In the genomic region with DNA sequence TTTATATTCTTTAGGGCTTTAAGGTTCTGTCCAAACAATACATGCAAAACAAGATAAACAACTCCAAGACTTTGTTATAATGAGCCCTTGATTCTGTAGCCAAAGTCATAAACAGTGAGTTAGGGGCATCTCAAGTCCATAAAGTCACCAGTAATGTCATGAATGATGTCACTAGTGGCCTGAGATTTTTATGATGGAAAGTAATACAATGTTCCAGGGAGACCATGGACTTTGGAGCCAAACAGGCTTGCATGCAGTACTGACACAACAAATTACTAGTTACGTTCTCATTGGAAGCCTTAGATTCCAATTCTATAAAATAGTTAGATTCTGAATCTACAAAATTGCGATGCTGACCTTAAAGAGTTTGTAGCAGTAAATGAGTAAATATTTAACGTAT, we compare ENCODE assay signal across 24 cellular contexts.
A peak's percentile ranks its signal among the peaks of the same experiment; 100 is the strongest.
DNase-seq lines count a peak whose midpoint lies in the region; TF ChIP-seq lines count a peak whose summit lies in the region.
"Had no signal": no experiment of that assay in that cellular context is flagged by ENCODE, and none has a peak within 500 bp of the region (broad histone marks: within the 10 kb centered on the region; RNA-seq: fewer than 3 reads in every experiment).

No MANE protein-coding gene starts in this region.

- no peak overlapping the region for H3K23ac ChIP-seq in trophoblast cell (ENCODE audit: low read length)

- H3K36me3 ChIP-seq in trophoblast cell (ENCODE audit: control insufficient read depth in 1 of 2, insufficient read depth in 2 of 2, low read length in 2 of 2), result no peaks in the 10 kb centered on the region
- H3K36me3 ChIP-seq: HAP-1 had no signal

- no peak overlapping the region for H2AFZ ChIP-seq in trophoblast cell (ENCODE audit: insufficient read depth, low read length, poor library complexity)
- H2AFZ ChIP-seq: GM23338 had no signal

- H2BK5ac ChIP-seq in trophoblast cell (ENCODE audit: low read depth, low read length, poor library complexity), result no peak overlapping the region

- H3K14ac ChIP-seq in trophoblast cell (ENCODE audit: low read length), result no peak overlapping the region

- H3K4ac ChIP-seq in trophoblast cell (ENCODE audit: low read depth, low read length), result no peak overlapping the region

- H3K4me3 Mint-ChIP-seq in nephron (no peak overlapping the region), type B pancreatic cell (no peak overlapping the region), chondrocyte (ENCODE audit: unreplicated experiment) (no peak overlapping the region)
- H3K4me3 Mint-ChIP-seq: CD8-positive, alpha-beta T cell; GM23338 had no signal

- no peaks in the 10 kb centered on the region for H3K9me3 ChIP-seq in trophoblast cell (ENCODE audit: insufficient read depth, low read depth, low read length)
- H3K9me3 ChIP-seq: HAP-1 had no signal

- no peaks in the 10 kb centered on the region for H3K9me3 Mint-ChIP-seq in nephron
- no peaks in the 10 kb centered on the region for H3K9me3 Mint-ChIP-seq in type B pancreatic cell
- H3K9me3 Mint-ChIP-seq in chondrocyte (ENCODE audit: low read depth), result no peaks in the 10 kb centered on the region
- H3K9me3 Mint-ChIP-seq: CD8-positive, alpha-beta T cell; GM23338 had no signal

- no peaks in the 10 kb centered on the region for H3K79me1 ChIP-seq in trophoblast cell (ENCODE audit: low read length)

- no peaks in the 10 kb centered on the region for H3K27me3 ChIP-seq in trophoblast cell (ENCODE audit: insufficient read depth, low read length)

- H3K18ac ChIP-seq in trophoblast cell (ENCODE audit: low read length), result no peak overlapping the region

- H4K12ac ChIP-seq in trophoblast cell (ENCODE audit: low read depth, low read length), result no peak overlapping the region

- H3K27ac ChIP-seq in trophoblast cell (ENCODE audit: low read depth, low read length), result no peak overlapping the region

- no peak overlapping the region for H2AK5ac ChIP-seq in trophoblast cell (ENCODE audit: low read length)

- peaks cover 21% of the 10 kb centered on the region for H3K4me1 Mint-ChIP-seq in nephron
- H3K4me1 Mint-ChIP-seq in type B pancreatic cell (ENCODE audit: unreplicated experiment), result no peaks in the 10 kb centered on the region
- H3K4me1 Mint-ChIP-seq in chondrocyte (ENCODE audit: low read depth), result no peaks in the 10 kb centered on the region

- H2BK12ac ChIP-seq in trophoblast cell (ENCODE audit: low read length), result no peak overlapping the region

- no peak overlapping the region for H4K8ac ChIP-seq in trophoblast cell (ENCODE audit: low read depth, low read length)

- no CpG with 5 or more reads among the region's 3 CpGs for WGBS in trophoblast cell (ENCODE audit: extremely low coverage, insufficient coverage, insufficient read length)

- DNase-seq in DMS53 (lab: John Stamatoyannopoulos, UW) (peak; percentile 9), DMS53 treated with DMSO at 0.1 percent for 48 hours (lab: John Stamatoyannopoulos, UW; ENCODE audit: unreplicated experiment) (no peak), left kidney (ENCODE audit: low read depth, low spot score) (peak; percentile 32), type B pancreatic cell (ENCODE audit: extremely low spot score, unreplicated experiment) (no peak), chondrocyte (ENCODE audit: low spot score) (no peak), NCI-H1417 treated with DMSO at 0.1 percent for 48 hours (lab: John Stamatoyannopoulos, UW) (no peak), trophoblast cell (no peak)
- DNase-seq: 8988T; AML-193; C1 segment of cervical spinal cord; Calu3; CD8-positive, alpha-beta T cell; DMS153; GDM1; KG1; NCI-H1105 treated with DMSO at 0.1 percent for 48 hours; NCI-H1694; NCI-H2081; NCI-H2171 treated with DMSO at 0.1 percent for 48 hours; NCI-H446; NCI-H526 had no signal

- no peak overlapping the region for H4K91ac ChIP-seq in trophoblast cell (ENCODE audit: low read depth, low read length)

- no peak overlapping the region for H3K4me2 ChIP-seq in trophoblast cell (ENCODE audit: low read length)
- H3K4me2 ChIP-seq: GM23338 had no signal

- H3K4me1 ChIP-seq in trophoblast cell (ENCODE audit: control insufficient read depth in 1 of 2, insufficient read depth in 2 of 2, low read length in 2 of 2), result no peaks in the 10 kb centered on the region
- H3K4me1 ChIP-seq: HAP-1 had no signal

- H3K27me3 Mint-ChIP-seq in nephron (ENCODE audit: low read depth), result no peaks in the 10 kb centered on the region
- peaks cover 2% of the 10 kb centered on the region for H3K27me3 Mint-ChIP-seq in type B pancreatic cell
- peaks cover 17% of the 10 kb centered on the region for H3K27me3 Mint-ChIP-seq in chondrocyte (ENCODE audit: low read depth)

- no peak overlapping the region for H3K4me3 ChIP-seq in trophoblast cell (ENCODE audit: low read depth, low read length)
- H3K4me3 ChIP-seq: GM23338, HAP-1 had no signal

- H3K27ac Mint-ChIP-seq in nephron, result peak overlapping the region in 2 of 3 experiments; percentile 1 to 3
- H3K27ac Mint-ChIP-seq in type B pancreatic cell, result peak overlapping the region; percentile 24
- no peak overlapping the region for H3K27ac Mint-ChIP-seq in chondrocyte (ENCODE audit: unreplicated experiment)
- H3K27ac Mint-ChIP-seq: CD8-positive, alpha-beta T cell; GM23338 had no signal

- no peaks in the 10 kb centered on the region for H3K36me3 Mint-ChIP-seq in nephron (ENCODE audit: low read depth)
- H3K36me3 Mint-ChIP-seq in type B pancreatic cell, result no peaks in the 10 kb centered on the region
- no peaks in the 10 kb centered on the region for H3K36me3 Mint-ChIP-seq in chondrocyte (ENCODE audit: low read depth)
- H3K36me3 Mint-ChIP-seq: CD8-positive, alpha-beta T cell had no signal

- H3K79me2 ChIP-seq in trophoblast cell (ENCODE audit: control insufficient read depth, insufficient read depth, low read length, poor library complexity), result no peaks in the 10 kb centered on the region

- no peak overlapping the region for H3K9ac ChIP-seq in trophoblast cell (ENCODE audit: low read length)

- no peak overlapping the region for H2BK120ac ChIP-seq in trophoblast cell (ENCODE audit: insufficient read depth, low read length, poor library complexity)

- TF ChIP-seq CTCF in nephron (IDR thresholded peaks at IDR 0.05; ENCODE audit: unreplicated experiment in 3 of 3) (no peak), type B pancreatic cell (conservative IDR thresholded peaks at IDR 0.05) (no peak), chondrocyte (IDR thresholded peaks at IDR 0.05) (no peak)

Comparison
In these comparisons a context has a peak if more than half of its experiments do, and no peak if none do; other contexts are left out.
1. DNase-seq: peak in DMS53 (single experiment) and left kidney (single experiment); none in DMS53 treated with DMSO at 0.1 percent for 48 hours (single experiment), type B pancreatic cell (single experiment), chondrocyte (single experiment), NCI-H1417 treated with DMSO at 0.1 percent for 48 hours (single experiment) and trophoblast cell (0 of 2).